21 cellular contexts compared by ENCODE assay signal in the genomic region with DNA sequence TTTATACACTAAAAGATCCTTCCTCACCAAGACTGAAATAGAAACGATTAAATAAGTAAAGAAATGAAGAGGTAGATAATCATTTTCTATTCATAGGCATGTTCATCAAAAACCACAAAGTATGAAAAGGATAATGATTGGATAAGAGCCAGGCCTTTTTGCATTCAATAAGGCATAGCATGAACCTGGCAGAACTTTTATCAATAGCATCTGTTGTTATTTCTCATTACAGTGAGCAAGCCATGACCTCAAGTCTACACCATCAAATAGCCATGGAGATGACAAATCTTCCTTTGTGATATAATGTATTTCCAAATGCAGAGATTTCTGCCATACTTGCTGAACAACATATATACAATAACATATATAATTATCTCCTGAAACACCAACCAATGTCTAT.
"Had no signal": no experiment of that assay in that cellular context is flagged by ENCODE, and none has a peak within 500 bp of the region (broad histone marks: within the 10 kb centered on the region; RNA-seq: fewer than 3 reads in every experiment).

No MANE protein-coding gene starts in this region.

- H3K4me3 ChIP-seq: left ventricle myocardium inferior, lower lobe of right lung, pancreas, suprapubic skin, thyroid gland, upper lobe of left lung, vagina had no signal

- ATAC-seq: left cardiac atrium; lower lobe of right lung; natural killer cell treated with Interleukin-12 subunit alpha and Interleukin-12 subunit beta and Interleukin-15 and Interleukin-18, amount 100 ng/mL, for 72 hours; pancreas; right cardiac atrium; stimulated activated naive CD8-positive, alpha-beta T cell treated with anti-CD3 and anti-CD28 coated beads, Interleukin-15, Interleukin-2, amounts not matched to agents 100 U/mL and 50 U/mL, for 24 hours had no signal

- DNase-seq: cortex of kidney; effector memory CD4-positive, alpha-beta T cell; foreskin fibroblast; immature natural killer cell; left cardiac atrium; left ventricle myocardium inferior; lower lobe of right lung; mesenchymal stem cell; midbrain; occipital lobe; pancreas; right cardiac atrium; small intestine; stimulated activated CD4-positive, alpha-beta T cell treated with anti-CD3 and anti-CD28 coated beads, Interleukin-12 subunit alpha, Interleukin-12 subunit beta, amount 100 ng/mL, for 4 hours; stimulated activated CD4-positive, alpha-beta T cell treated with anti-CD3 and anti-CD28 coated beads, Interleukin-2, amount 100 ng/mL, for 48 hours; stimulated activated naive CD8-positive, alpha-beta T cell treated with anti-CD3 and anti-CD28 coated beads, Interleukin-15, Interleukin-2, amounts not matched to agents 100 U/mL and 50 U/mL, for 24 hours; thyroid gland; upper lobe of left lung had no signal
